Comparison of ENCODE assay signal across 2 cellular contexts in genomic region chr15:56320861-56321260, GRCh38.
TF ChIP-seq lines count a peak whose summit lies in the region.

No MANE protein-coding gene starts in this region.

TF ChIP-seq in GM23338, 12 proteins besides CTCF, POLR2A, EP300 and RAD21:
- TF ChIP-seq EZH2 (IDR thresholded peaks at IDR 0.05; ENCODE audit: low read depth, unreplicated experiment) (no peak), JUNB (IDR thresholded peaks at IDR 0.05; ENCODE audit: unreplicated experiment) (no peak), ZNF462 (CRISPR knock-in tag; IDR thresholded peaks at IDR 0.05) (no peak), EZH2phosphoT487 (IDR thresholded peaks at IDR 0.05; ENCODE audit: unreplicated experiment) (no peak), ZNF331 (CRISPR knock-in tag; IDR thresholded peaks at IDR 0.05; ENCODE audit: low read depth) (no peak), STAT1 (IDR thresholded peaks at IDR 0.05; ENCODE audit: unreplicated experiment) (no peak), ZNF114 (CRISPR knock-in tag; IDR thresholded peaks at IDR 0.05) (no peak), NANOG (IDR thresholded peaks at IDR 0.05; ENCODE audit: borderline replicate concordance) (no peak), CREB1 (CRISPR knock-in tag; IDR thresholded peaks at IDR 0.05; ENCODE audit: low read depth) (no peak), POLR2AphosphoS5 (IDR thresholded peaks at IDR 0.05; ENCODE audit: low read depth) (no peak), REST (IDR thresholded peaks at IDR 0.05; ENCODE audit: unreplicated experiment) (no peak), ETS1 (IDR thresholded peaks at IDR 0.05) (no peak)
TF ChIP-seq in GM23338: peak in this region for 0.

TF ChIP-seq in K562, 482 proteins besides CTCF, POLR2A, EP300 and RAD21:
- TF ChIP-seq SRSF9 (IDR thresholded peaks at IDR 0.05; ENCODE audit: borderline replicate concordance, low read depth, low read length) = no peak
- TF ChIP-seq ZNF592 (IDR thresholded peaks at IDR 0.05) = 0 out of 2 replicates have a peak, but pooled peaks have one; percentile 11
- no peak for TF ChIP-seq OTX1 (CRISPR knock-in tag; IDR thresholded peaks at IDR 0.05)
TF ChIP-seq in K562: peak in this region for 1.
